In the genomic region with DNA sequence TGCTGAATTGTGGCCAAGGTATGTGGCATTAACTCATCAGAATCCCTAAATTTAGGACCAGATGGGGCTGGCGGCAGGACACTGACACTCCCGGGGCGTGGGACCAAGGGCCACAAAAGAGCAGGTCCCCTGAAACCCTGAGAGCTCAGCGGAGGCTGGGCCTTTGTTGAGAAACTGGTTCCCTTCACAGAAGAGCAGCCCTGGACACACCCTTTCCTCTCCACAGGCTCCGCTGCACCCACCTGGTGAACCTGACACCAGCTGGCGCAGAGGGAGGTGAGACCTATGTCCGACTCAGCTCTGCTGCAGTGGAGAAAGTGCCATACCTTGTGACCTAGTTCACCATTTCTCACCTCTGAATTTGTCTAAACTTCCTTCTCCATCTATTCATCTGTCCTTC, we compare ENCODE assay signal across 16 cellular contexts.
"Had no signal": no experiment of that assay in that cellular context is flagged by ENCODE, and none has a peak within 500 bp of the region (broad histone marks: within the 10 kb centered on the region; RNA-seq: fewer than 3 reads in every experiment).

No MANE protein-coding gene starts in this region.

- H3K27ac ChIP-seq: dorsolateral prefrontal cortex, gastrocnemius medialis, parathyroid adenoma, transverse colon had no signal

- H3K27me3 Mint-ChIP-seq: activated naive CD8-positive, alpha-beta T cell treated with anti-CD3 and anti-CD28 coated beads, Interleukin-2, amount 50 U/mL, for 24 hours; naive thymus-derived CD4-positive, alpha-beta T cell had no signal

- H3K27me3 ChIP-seq: dorsolateral prefrontal cortex, gastrocnemius medialis, transverse colon had no signal

- H3K4me1 ChIP-seq: gastrocnemius medialis, parathyroid adenoma, transverse colon had no signal

- ATAC-seq: activated CD8-positive, alpha-beta T cell treated with anti-CD3 and anti-CD28 coated beads, Interleukin-2, amount 10 ng/mL, durations not matched to agents 7 days and 5 days; activated naive CD8-positive, alpha-beta T cell treated with anti-CD3 and anti-CD28 coated beads, Interleukin-2, amount 50 U/mL, for 24 hours; gastrocnemius medialis; left colon; naive thymus-derived CD4-positive, alpha-beta T cell; stimulated activated effector memory CD8-positive, alpha-beta T cell treated with anti-CD3 and anti-CD28 coated beads, Interleukin-12 subunit alpha, Interleukin-12 subunit beta, amount 100 ng/mL, for 72 hours had no signal

- H3K27ac Mint-ChIP-seq: activated CD4-positive, alpha-beta T cell treated with anti-CD3 and anti-CD28 coated beads, Interleukin-2, amount 10 ng/mL, durations not matched to agents 24 days and 14 days; activated CD8-positive, alpha-beta T cell treated with anti-CD3 and anti-CD28 coated beads, Interleukin-2, amount 10 ng/mL, durations not matched to agents 7 days and 5 days; activated naive CD8-positive, alpha-beta T cell treated with anti-CD3 and anti-CD28 coated beads, Interleukin-2, amount 50 U/mL, for 24 hours; stimulated activated effector memory CD8-positive, alpha-beta T cell treated with anti-CD3 and anti-CD28 coated beads, Interleukin-12 subunit alpha, Interleukin-12 subunit beta, amount 100 ng/mL, for 72 hours; T-helper 2 cell treated with Interferon-gamma antibody and Interleukin-4, amounts not matched to agents 5 μg/mL and 100 μg/mL, for 36 hours had no signal

- H3K4me3 Mint-ChIP-seq: activated CD4-positive, alpha-beta T cell treated with anti-CD3 and anti-CD28 coated beads, Interleukin-2, amount 10 ng/mL, durations not matched to agents 24 days and 14 days; activated CD8-positive, alpha-beta T cell treated with anti-CD3 and anti-CD28 coated beads, Interleukin-2, amount 10 ng/mL, durations not matched to agents 7 days and 5 days; activated naive CD8-positive, alpha-beta T cell treated with anti-CD3 and anti-CD28 coated beads, Interleukin-2, amount 50 U/mL, for 24 hours; naive thymus-derived CD4-positive, alpha-beta T cell; stimulated activated effector memory CD8-positive, alpha-beta T cell treated with anti-CD3 and anti-CD28 coated beads, Interleukin-12 subunit alpha, Interleukin-12 subunit beta, amount 100 ng/mL, for 72 hours; T-helper 2 cell treated with Interferon-gamma antibody and Interleukin-4, amounts not matched to agents 5 μg/mL and 100 μg/mL, for 36 hours had no signal

- H3K4me3 ChIP-seq: dorsolateral prefrontal cortex, gastrocnemius medialis, transverse colon had no signal

- H3K9me3 ChIP-seq: gastrocnemius medialis, transverse colon had no signal

- H3K9me3 Mint-ChIP-seq: activated naive CD8-positive, alpha-beta T cell treated with anti-CD3 and anti-CD28 coated beads, Interleukin-2, amount 50 U/mL, for 24 hours; stimulated activated effector memory CD8-positive, alpha-beta T cell treated with anti-CD3 and anti-CD28 coated beads, Interleukin-12 subunit alpha, Interleukin-12 subunit beta, amount 100 ng/mL, for 72 hours had no signal

- H3K36me3 ChIP-seq: gastrocnemius medialis, transverse colon had no signal

- H3K9ac ChIP-seq: parathyroid adenoma had no signal

- DNase-seq: activated CD4-positive, alpha-beta T cell treated with anti-CD3 and anti-CD28 coated beads, Interleukin-2, amount 10 ng/mL, durations not matched to agents 24 days and 14 days; activated CD4-positive, CD25-positive, alpha-beta regulatory T cell; activated CD8-positive, alpha-beta T cell treated with anti-CD3 and anti-CD28 coated beads, Interleukin-2, amount 10 ng/mL, durations not matched to agents 7 days and 5 days; activated naive CD4-positive, alpha-beta T cell treated with Interleukin-2 at 50 U/mL for 16 hours; activated naive CD8-positive, alpha-beta T cell treated with anti-CD3 and anti-CD28 coated beads, Interleukin-2, amount 50 U/mL, for 24 hours; activated T-cell treated with anti-CD3 and anti-CD28 coated beads for 4 hours; aorta; erythroblast; gastrocnemius medialis; left colon; naive thymus-derived CD4-positive, alpha-beta T cell; transverse colon had no signal
